Comparison of ENCODE assay signal across 15 cellular contexts in the genomic region with DNA sequence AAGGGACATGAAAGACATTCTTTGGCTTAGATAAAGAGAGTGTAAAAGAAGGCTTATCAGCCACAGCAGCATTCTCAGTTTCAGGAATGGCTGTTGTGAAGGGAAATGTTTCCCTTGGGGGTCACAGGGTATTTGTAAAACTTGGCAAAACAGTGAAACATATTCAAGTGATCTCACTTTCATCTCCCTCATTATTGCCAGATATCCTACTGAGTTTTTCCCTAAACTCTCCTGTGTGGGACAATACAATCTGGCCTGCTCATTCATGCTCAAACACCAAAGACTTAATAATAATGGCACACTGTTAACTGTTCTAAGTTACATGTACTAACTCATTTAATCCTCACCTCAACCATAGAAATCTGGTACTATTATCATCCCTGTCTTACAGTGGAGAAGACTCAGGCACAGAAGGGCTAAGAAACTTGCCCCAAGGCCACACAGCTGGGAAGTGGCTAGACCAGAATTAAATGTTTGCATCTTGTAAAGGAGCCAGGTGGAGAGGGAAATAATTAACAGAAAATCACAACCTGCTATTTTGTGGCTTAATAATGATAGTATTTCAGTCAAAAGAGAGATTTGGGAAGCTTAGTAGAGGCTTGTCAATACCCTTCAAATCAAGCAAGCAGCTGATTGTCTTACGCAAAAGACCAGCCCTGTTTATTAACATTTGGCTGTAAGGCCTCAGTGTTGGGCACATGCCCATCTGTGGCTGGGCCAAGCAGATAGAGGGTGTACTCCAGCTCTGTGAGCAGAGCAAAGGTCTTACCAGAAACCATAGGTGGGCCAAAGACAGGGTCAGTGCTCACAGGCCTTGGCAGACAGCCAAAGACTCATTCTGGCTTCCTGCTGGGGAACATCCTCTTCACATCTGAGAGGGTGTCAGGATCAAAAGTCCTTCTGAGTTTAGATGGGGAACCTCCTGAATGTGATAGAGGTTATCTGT. TPM values are rescaled to one million over a fixed set of nuclear protein-coding genes. Genes with fewer than 3 reads are reported as not detected.
DNase-seq lines count a peak whose midpoint lies in the region; ATAC-seq, FAIRE-seq and TF ChIP-seq lines count a peak whose summit lies in the region.
"Had no signal": no experiment of that assay in that cellular context is flagged by ENCODE, and none has a peak within 500 bp of the region (broad histone marks: within the 10 kb centered on the region; RNA-seq: fewer than 3 reads in every experiment).

No MANE protein-coding gene starts in this region.

- no peak overlapping the region for H3K27ac Mint-ChIP-seq in activated T-helper 2 cell treated with anti-CD3 and anti-CD28 coated beads, Interferon-gamma antibody, Interleukin-2, Interleukin-4, amounts not matched to agents 10 μg/mL and 5 μg/mL and 100 μg/mL, durations not matched to agents 14 hours and 24 hours and 36 hours
- no peak overlapping the region for H3K27ac Mint-ChIP-seq in stimulated activated effector memory CD8-positive, alpha-beta T cell treated with anti-CD3 and anti-CD28 coated beads, Interleukin-12 subunit alpha, Interleukin-12 subunit beta, amount 100 ng/mL, for 72 hours

- peak; percentile 73 for FAIRE-seq in A549 (lab: Jason Lieb, UNC)

- H3K79me2 ChIP-seq in KMS-11 (ENCODE audit: insufficient read depth, low read depth), result no peaks in the 10 kb centered on the region

- H3K27me3 ChIP-seq in KMS-11 (ENCODE audit: insufficient read depth, low read depth) (no peaks in the 10 kb centered on the region), body of pancreas (no peaks in the 10 kb centered on the region)

- no peak overlapping the region for H2AFZ ChIP-seq in KMS-11 (ENCODE audit: low read depth)

- ATAC-seq in A549 (no peak), body of pancreas (peak; percentile 27), left lobe of liver (peak; percentile 95), GM18861 (IDR thresholded peaks at IDR 0.05; ENCODE audit: unreplicated experiment) (no peak)
- no peak for ATAC-seq in stimulated activated effector memory CD8-positive, alpha-beta T cell treated with anti-CD3 and anti-CD28 coated beads, Interleukin-12 subunit alpha, Interleukin-12 subunit beta, amount 100 ng/mL, for 72 hours

- H3K9me3 ChIP-seq in A549 (no peaks in the 10 kb centered on the region), body of pancreas (no peaks in the 10 kb centered on the region)

- TF ChIP-seq CTCF in A549 (IDR thresholded peaks at IDR 0.05) (no peak), KMS-11 (conservative IDR thresholded peaks at IDR 0.05; ENCODE audit: low read depth, low read length) (no peak), body of pancreas (IDR thresholded peaks at IDR 0.05) (no peak)

- H3K4me2 ChIP-seq in A549, result no peak overlapping the region
- peak overlapping the region; percentile 47 for H3K4me2 ChIP-seq in KMS-11

- 93% methylated on average over 1 of the region's 1 CpG for WGBS in A549 (ENCODE audit: missing lambda C conversion rate)
- WGBS in body of pancreas, 2 donors, result 0 to 11% methylated on average over 1 of the region's 1 CpG

- H3K4me3 Mint-ChIP-seq in activated T-helper 2 cell treated with anti-CD3 and anti-CD28 coated beads, Interferon-gamma antibody, Interleukin-2, Interleukin-4, amounts not matched to agents 10 μg/mL and 5 μg/mL and 100 μg/mL, durations not matched to agents 14 hours and 24 hours and 36 hours (ENCODE audit: low read depth), result no peak overlapping the region
- H3K4me3 Mint-ChIP-seq in stimulated activated effector memory CD8-positive, alpha-beta T cell treated with anti-CD3 and anti-CD28 coated beads, Interleukin-12 subunit alpha, Interleukin-12 subunit beta, amount 100 ng/mL, for 72 hours, result no peak overlapping the region

- TF ChIP-seq POLR2A in A549 (IDR thresholded peaks at IDR 0.05; ENCODE audit: low read length), result no peak
- no peak for TF ChIP-seq POLR2A in body of pancreas (IDR thresholded peaks at IDR 0.05)

- H3K36me3 ChIP-seq in KMS-11 (ENCODE audit: insufficient read depth) (no peaks in the 10 kb centered on the region), body of pancreas (replicated peaks in 1 of 2; ENCODE audit: insufficient read depth in 1 of 2, low read depth in 2 of 2) (no peaks in the 10 kb centered on the region)

- H3K4me3 ChIP-seq in A549 (no peak overlapping the region), KMS-11 (IDR thresholded peaks at IDR 0.05; ENCODE audit: insufficient read depth, low read depth, low read length) (no peak overlapping the region), body of pancreas (no peak overlapping the region)

- intact Hi-C loops in body of pancreas (cut with DNase I), result no loop called here
- intact Hi-C loops in activated T-helper 2 cell treated with anti-CD3 and anti-CD28 coated beads, Interferon-gamma antibody, Interleukin-2, Interleukin-4, amounts not matched to agents 10 μg/mL and 5 μg/mL and 100 μg/mL, durations not matched to agents 14 hours and 24 hours and 36 hours (cut with micrococcal nuclease), result no loop called here

- CTCF ChIA-PET in A549 (lab: Yijun Ruan, JAX), result interaction anchor here (1.2 kb wide), 2 partner anchors 1213 to 1214 kb away, joined by 3 read pairs; no protein-coding TSS in a partner anchor

- peaks cover 7% of the 10 kb centered on the region for H3K27me3 Mint-ChIP-seq in activated T-helper 2 cell treated with anti-CD3 and anti-CD28 coated beads, Interferon-gamma antibody, Interleukin-2, Interleukin-4, amounts not matched to agents 10 μg/mL and 5 μg/mL and 100 μg/mL, durations not matched to agents 14 hours and 24 hours and 36 hours (ENCODE audit: low read depth)

- no peak overlapping the region for H3K27ac ChIP-seq in A549
- no peak overlapping the region for H3K27ac ChIP-seq in KMS-11
- peak overlapping the region in 1 of 4 donors; percentile 25 for H3K27ac ChIP-seq in body of pancreas

- no peak overlapping the region for H3K9ac ChIP-seq in KMS-11

- DNase-seq in A549 (ENCODE audit: low read depth in 1 of 2, low spot score in 1 of 2) (no peak), body of pancreas (peak; percentile 19 to 60 (median 31)), left lobe of liver (ENCODE audit: low spot score) (peak; percentile 90)
- no peak for DNase-seq in activated T-helper 2 cell treated with anti-CD3 and anti-CD28 coated beads, Interferon-gamma antibody, Interleukin-2, Interleukin-4, amounts not matched to agents 10 μg/mL and 5 μg/mL and 100 μg/mL, durations not matched to agents 14 hours and 24 hours and 36 hours (ENCODE audit: low spot score)
- DNase-seq in central memory CD4-positive, alpha-beta T cell, result no peak
- DNase-seq in stimulated activated effector memory CD8-positive, alpha-beta T cell treated with anti-CD3 and anti-CD28 coated beads, Interleukin-12 subunit alpha, Interleukin-12 subunit beta, amount 100 ng/mL, for 72 hours (ENCODE audit: low spot score in 2 of 2), result no peak
- DNase-seq: activated CD8-positive, alpha-beta memory T cell treated with anti-CD3 and anti-CD28 coated beads, Interleukin-2, amount 50 U/mL, for 48 hours; anterior cingulate cortex; HCEC 1CT; retina; T-helper 2 cell had no signal

- H3K9me3 Mint-ChIP-seq in activated T-helper 2 cell treated with anti-CD3 and anti-CD28 coated beads, Interferon-gamma antibody, Interleukin-2, Interleukin-4, amounts not matched to agents 10 μg/mL and 5 μg/mL and 100 μg/mL, durations not matched to agents 14 hours and 24 hours and 36 hours, result no peaks in the 10 kb centered on the region
- no peaks in the 10 kb centered on the region for H3K9me3 Mint-ChIP-seq in stimulated activated effector memory CD8-positive, alpha-beta T cell treated with anti-CD3 and anti-CD28 coated beads, Interleukin-12 subunit alpha, Interleukin-12 subunit beta, amount 100 ng/mL, for 72 hours

- H3K4me1 Mint-ChIP-seq in activated T-helper 2 cell treated with anti-CD3 and anti-CD28 coated beads, Interferon-gamma antibody, Interleukin-2, Interleukin-4, amounts not matched to agents 10 μg/mL and 5 μg/mL and 100 μg/mL, durations not matched to agents 14 hours and 24 hours and 36 hours (ENCODE audit: low read depth), result no peaks in the 10 kb centered on the region
- no peaks in the 10 kb centered on the region for H3K4me1 Mint-ChIP-seq in stimulated activated effector memory CD8-positive, alpha-beta T cell treated with anti-CD3 and anti-CD28 coated beads, Interleukin-12 subunit alpha, Interleukin-12 subunit beta, amount 100 ng/mL, for 72 hours

- no peak for TF ChIP-seq RAD21 in A549 (conservative IDR thresholded peaks at IDR 0.05 in 1 of 2, IDR thresholded peaks at IDR 0.05 in 1 of 2)

- no peaks in the 10 kb centered on the region for H3K36me3 Mint-ChIP-seq in activated T-helper 2 cell treated with anti-CD3 and anti-CD28 coated beads, Interferon-gamma antibody, Interleukin-2, Interleukin-4, amounts not matched to agents 10 μg/mL and 5 μg/mL and 100 μg/mL, durations not matched to agents 14 hours and 24 hours and 36 hours (ENCODE audit: low read depth)
- no peaks in the 10 kb centered on the region for H3K36me3 Mint-ChIP-seq in stimulated activated effector memory CD8-positive, alpha-beta T cell treated with anti-CD3 and anti-CD28 coated beads, Interleukin-12 subunit alpha, Interleukin-12 subunit beta, amount 100 ng/mL, for 72 hours

- H4K20me1 ChIP-seq in KMS-11 (ENCODE audit: insufficient read depth), result no peaks in the 10 kb centered on the region

- POLR2A ChIA-PET in A549 (lab: Yijun Ruan, JAX), result no interaction called here

- no peaks in the 10 kb centered on the region for H3K4me1 ChIP-seq in A549
- H3K4me1 ChIP-seq in KMS-11 (ENCODE audit: low read depth, poor library complexity, severe bottlenecking), result peaks cover 36% of the 10 kb centered on the region
- peaks cover 12% of the 10 kb centered on the region for H3K4me1 ChIP-seq in body of pancreas

- TF ChIP-seq EP300 in A549 (IDR thresholded peaks at IDR 0.05), result no peak

TF ChIP-seq in A549, 52 proteins besides CTCF, POLR2A, EP300 and RAD21 (continues in another document):
- no peak for TF ChIP-seq FOSB (CRISPR knock-in tag; IDR thresholded peaks at IDR 0.05)
- no peak for TF ChIP-seq GATA3 (IDR thresholded peaks at IDR 0.05; ENCODE audit: borderline replicate concordance)
- TF ChIP-seq, protein P1, sequence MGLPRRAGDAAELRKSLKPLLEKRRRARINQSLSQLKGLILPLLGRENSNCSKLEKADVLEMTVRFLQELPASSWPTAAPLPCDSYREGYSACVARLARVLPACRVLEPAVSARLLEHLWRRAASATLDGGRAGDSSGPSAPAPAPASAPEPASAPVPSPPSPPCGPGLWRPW (IDR thresholded peaks at IDR 0.05), result no peak

RNA-seq across cellular contexts. Expression of gene SMPX, which starts 17.3 kb away (rescaled TPM):
- polyA plus RNA-seq in A549 (2011; rRNA removed), result 0.23 TPM in 1 of 2 replicates, not detected in the other
- polyA plus RNA-seq in A549 (2012; cell fraction: cytosol; rRNA removed), result not detected in 2 replicates
- polyA plus RNA-seq in A549 (2012; cell fraction: nucleus; rRNA removed), result not detected in 2 replicates
- 0.13 TPM in 1 of 3 replicates, not detected in the others for polyA plus RNA-seq in A549 (2017; fragmentation: RNase III; extraction: RNeasy Plus Mini Kit Qiagen cat#74134 plus additional on column Dnase treatment)
- polyA minus RNA-seq in A549 (2011; rRNA and poly(A)+ RNA removed), result not detected in 2 replicates
- total RNA-seq in body of pancreas, result not detected
- 0.96 TPM for total RNA-seq in left lobe of liver
- total RNA-seq in activated T-helper 2 cell treated with anti-CD3 and anti-CD28 coated beads, Interferon-gamma antibody, Interleukin-2, Interleukin-4, amounts not matched to agents 10 μg/mL and 5 μg/mL and 100 μg/mL, durations not matched to agents 14 hours and 24 hours and 36 hours, result not detected in 2 replicates
- total RNA-seq: LHCN-M2, mesenteric fat pad had no signal

Comparison
In these comparisons a context has a peak if more than half of its experiments do, and no peak if none do; other contexts are left out.
1. ATAC-seq: peak in body of pancreas (single experiment) and left lobe of liver (single experiment); none in A549 (0 of 2), GM18861 (single experiment) and stimulated activated effector memory CD8-positive, alpha-beta T cell treated with anti-CD3 and anti-CD28 coated beads, Interleukin-12 subunit alpha, Interleukin-12 subunit beta, amount 100 ng/mL, for 72 hours (single experiment).
2. DNase-seq: peak in body of pancreas (4 of 4) and left lobe of liver (single experiment); none in A549 (0 of 2), activated T-helper 2 cell treated with anti-CD3 and anti-CD28 coated beads, Interferon-gamma antibody, Interleukin-2, Interleukin-4, amounts not matched to agents 10 μg/mL and 5 μg/mL and 100 μg/mL, durations not matched to agents 14 hours and 24 hours and 36 hours (single experiment), central memory CD4-positive, alpha-beta T cell (single experiment) and stimulated activated effector memory CD8-positive, alpha-beta T cell treated with anti-CD3 and anti-CD28 coated beads, Interleukin-12 subunit alpha, Interleukin-12 subunit beta, amount 100 ng/mL, for 72 hours (0 of 2).